Comparison of ENCODE assay signal across 2 cellular contexts in genomic region chr22:23068096-23068831, GRCh38.
TF ChIP-seq lines count a peak whose summit lies in the region.

No MANE protein-coding gene starts in this region.

TF ChIP-seq in K562, 482 proteins besides CTCF, POLR2A, EP300 and RAD21 (continues in another document):
- no peak for TF ChIP-seq TFE3 (CRISPR knock-in tag; IDR thresholded peaks at IDR 0.05)
- TF ChIP-seq MYC (IDR thresholded peaks at IDR 0.05; ENCODE audit: low read depth, low read length) = no peak
- no peak for TF ChIP-seq MYC (CRISPR knock-in tag; IDR thresholded peaks at IDR 0.05; ENCODE audit: borderline replicate concordance, low read depth)
- TF ChIP-seq E2F5 (CRISPR knock-in tag; IDR thresholded peaks at IDR 0.05) = no peak
- TF ChIP-seq UBTF (IDR thresholded peaks at IDR 0.05; ENCODE audit: borderline replicate concordance in 1 of 2, low read depth in 2 of 2, low read length in 2 of 2) = peak; percentile 50 to 66; a peak in 3 of 4 replicates
- TF ChIP-seq ZNF133 (CRISPR knock-in tag; IDR thresholded peaks at IDR 0.05) = no peak
- 0 out of 2 replicates have a peak, but pooled peaks have one; percentile 35 for TF ChIP-seq PHF21A (IDR thresholded peaks at IDR 0.05; ENCODE audit: borderline replicate concordance, low read depth)
- TF ChIP-seq RB1 (IDR thresholded peaks at IDR 0.05; ENCODE audit: low read depth) = 0 out of 2 replicates have a peak, but pooled peaks have one; percentile 15
- no peak for TF ChIP-seq ATF1 (CRISPR knock-in tag; IDR thresholded peaks at IDR 0.05)
- TF ChIP-seq ATF1 (tag; IDR thresholded peaks at IDR 0.05) = no peak
- 0 out of 2 replicates have a peak, but pooled peaks have one; percentile 9 for TF ChIP-seq BMI1 (IDR thresholded peaks at IDR 0.05; ENCODE audit: low read length)
- TF ChIP-seq CHCHD3 (CRISPR knock-in tag; IDR thresholded peaks at IDR 0.05) = peak; percentile 46; the same call in 1 of the 2 replicates
- no peak for TF ChIP-seq E2F1 (CRISPR knock-in tag; IDR thresholded peaks at IDR 0.05)
- peak in 1 of 2 experiments; percentile 23; a peak in 1 of 4 replicates for TF ChIP-seq ETV6 (IDR thresholded peaks at IDR 0.05; ENCODE audit: borderline replicate concordance in 1 of 2, low read depth in 2 of 2, low read length in 1 of 2)
- no peak for TF ChIP-seq ETV6 (CRISPR knock-in tag; IDR thresholded peaks at IDR 0.05; ENCODE audit: borderline replicate concordance)
- no peak for TF ChIP-seq BRD4 (IDR thresholded peaks at IDR 0.05)
- TF ChIP-seq SREBF1 (IDR thresholded peaks at IDR 0.05; ENCODE audit: borderline replicate concordance, low read depth, low read length) = no peak
- peak in 1 of 2 experiments; percentile 63 for TF ChIP-seq E2F6 (IDR thresholded peaks at IDR 0.05; ENCODE audit: borderline replicate concordance in 1 of 2, extremely low read depth in 1 of 2, insufficient read depth in 1 of 2, insufficient read length in 1 of 2, low read depth in 1 of 2, low read length in 1 of 2, poor library complexity in 1 of 2, severe bottlenecking in 1 of 2)
- peak; percentile 11 for TF ChIP-seq MXD1 (CRISPR knock-in tag; IDR thresholded peaks at IDR 0.05; ENCODE audit: borderline replicate concordance, poor library complexity, severe bottlenecking)

TF ChIP-seq in GM12891, 5 proteins besides CTCF, POLR2A, EP300 and RAD21 (continued from another document):
- TF ChIP-seq POU2F2 (IDR thresholded peaks at IDR 0.05; ENCODE audit: low read depth, low read length) (no peak), POLR2AphosphoS5 (IDR thresholded peaks at IDR 0.05; ENCODE audit: low read depth, low read length) (no peak), PAX5 (IDR thresholded peaks at IDR 0.05; ENCODE audit: insufficient read depth, low read length, severe bottlenecking) (no peak), TAF1 (IDR thresholded peaks at IDR 0.05; ENCODE audit: low read depth, low read length) (no peak)
TF ChIP-seq in GM12891: peak in this region for 0.
